In genomic region chr2:8216397-8216796, GRCh38 we compare ENCODE assay signal across 15 cellular contexts.
"Had no signal": no experiment of that assay in that cellular context is flagged by ENCODE, and none has a peak within 500 bp of the region (broad histone marks: within the 10 kb centered on the region; RNA-seq: fewer than 3 reads in every experiment).

No MANE protein-coding gene starts in this region.

- DNase-seq: activated CD4-positive, alpha-beta memory T cell treated with anti-CD3 and anti-CD28 coated beads for 36 hours; activated naive CD4-positive, alpha-beta T cell treated with anti-CD3 and anti-CD28 coated beads, Interleukin-2, amount 50 U/mL, for 16 hours; activated T-cell treated with anti-CD3 and anti-CD28 coated beads, Interleukin-2, amount 50 U/mL, for 24 hours; esophagus squamous epithelium; hippocampal formation; kidney; lower lobe of right lung; midbrain; small intestine; stimulated activated CD4-positive, alpha-beta T cell treated with anti-CD3 and anti-CD28 coated beads, Interleukin-4, amount 100 ng/mL, for 24 hours; stimulated activated naive CD4-positive, alpha-beta T cell treated with Interleukin-2 at 50 U/mL for 16 hours; trophoblast cell; WERI-Rb-1 had no signal

- H3K4me3 ChIP-seq: esophagus squamous epithelium, lower lobe of right lung had no signal

- H3K27me3 ChIP-seq: adrenal gland, esophagus squamous epithelium had no signal

- H3K36me3 Mint-ChIP-seq: activated CD4-positive, alpha-beta memory T cell treated with anti-CD3 and anti-CD28 coated beads for 36 hours had no signal

- H3K4me1 ChIP-seq: lower lobe of right lung had no signal

- H3K27ac ChIP-seq: adrenal gland, lower lobe of right lung, WERI-Rb-1 had no signal

- H3K36me3 ChIP-seq: adrenal gland, esophagus squamous epithelium, lower lobe of right lung, WERI-Rb-1 had no signal

- H3K9me3 ChIP-seq: adrenal gland, esophagus squamous epithelium, lower lobe of right lung had no signal

- H3K27me3 Mint-ChIP-seq: activated CD4-positive, alpha-beta memory T cell treated with anti-CD3 and anti-CD28 coated beads for 36 hours; activated T-cell treated with anti-CD3 and anti-CD28 coated beads, Interleukin-2, amount 50 U/mL, for 24 hours had no signal

- H3K27ac Mint-ChIP-seq: activated CD4-positive, alpha-beta memory T cell treated with anti-CD3 and anti-CD28 coated beads for 36 hours; activated T-cell treated with anti-CD3 and anti-CD28 coated beads, Interleukin-2, amount 50 U/mL, for 24 hours had no signal

- ATAC-seq: lower lobe of right lung, SK-N-SH treated with all-trans-retinoic acid at 6 μM for 48 hours had no signal

- H3K9me3 Mint-ChIP-seq: activated CD4-positive, alpha-beta memory T cell treated with anti-CD3 and anti-CD28 coated beads for 36 hours had no signal

- H3K4me3 Mint-ChIP-seq: activated CD4-positive, alpha-beta memory T cell treated with anti-CD3 and anti-CD28 coated beads for 36 hours; activated T-cell treated with anti-CD3 and anti-CD28 coated beads, Interleukin-2, amount 50 U/mL, for 24 hours had no signal
